In genomic region chr7:121436688-121437087, GRCh38 we compare ENCODE assay signal across 29 cellular contexts.
"Had no signal": no experiment of that assay in that cellular context is flagged by ENCODE, and none has a peak within 500 bp of the region (broad histone marks: within the 10 kb centered on the region; RNA-seq: fewer than 3 reads in every experiment).

No MANE protein-coding gene starts in this region.

- H3K27me3 Mint-ChIP-seq: activated naive CD4-positive, alpha-beta T cell treated with anti-CD3 and anti-CD28 coated beads, Interleukin-2, amount 10 ng/mL, durations not matched to agents 7 days and 5 days; activated naive CD8-positive, alpha-beta T cell treated with anti-CD3 and anti-CD28 coated beads, Interleukin-2, amount 10 ng/mL, durations not matched to agents 7 days and 5 days; effector memory CD8-positive, alpha-beta T cell; naive thymus-derived CD4-positive, alpha-beta T cell; stimulated activated naive CD8-positive, alpha-beta T cell treated with anti-CD3 and anti-CD28 coated beads, Interleukin-15, Interleukin-2, amounts not matched to agents 100 ng/mL and 50 ng/mL, for 24 hours had no signal

- H3K4me3 Mint-ChIP-seq: activated naive CD4-positive, alpha-beta T cell treated with anti-CD3 and anti-CD28 coated beads, Interleukin-2, amount 10 ng/mL, durations not matched to agents 7 days and 5 days; activated naive CD8-positive, alpha-beta T cell treated with anti-CD3 and anti-CD28 coated beads, Interleukin-2, amount 10 ng/mL, durations not matched to agents 7 days and 5 days; effector memory CD8-positive, alpha-beta T cell; stimulated activated effector memory CD8-positive, alpha-beta T cell treated with anti-CD3 and anti-CD28 coated beads, Interleukin-12 subunit alpha, Interleukin-12 subunit beta, amount 100 ng/mL, for 72 hours; stimulated activated naive CD8-positive, alpha-beta T cell treated with anti-CD3 and anti-CD28 coated beads, Interleukin-15, Interleukin-2, amounts not matched to agents 100 ng/mL and 50 ng/mL, for 24 hours had no signal

- H3K27ac Mint-ChIP-seq: activated naive CD4-positive, alpha-beta T cell treated with anti-CD3 and anti-CD28 coated beads, Interleukin-2, amount 10 ng/mL, durations not matched to agents 7 days and 5 days; activated naive CD8-positive, alpha-beta T cell treated with anti-CD3 and anti-CD28 coated beads, Interleukin-2, amount 10 ng/mL, durations not matched to agents 7 days and 5 days; effector memory CD8-positive, alpha-beta T cell; stimulated activated effector memory CD8-positive, alpha-beta T cell treated with anti-CD3 and anti-CD28 coated beads, Interleukin-12 subunit alpha, Interleukin-12 subunit beta, amount 100 ng/mL, for 72 hours; stimulated activated naive CD8-positive, alpha-beta T cell treated with anti-CD3 and anti-CD28 coated beads, Interleukin-15, Interleukin-2, amounts not matched to agents 100 ng/mL and 50 ng/mL, for 24 hours had no signal

- H3K36me3 Mint-ChIP-seq: stimulated activated effector memory CD8-positive, alpha-beta T cell treated with anti-CD3 and anti-CD28 coated beads, Interleukin-12 subunit alpha, Interleukin-12 subunit beta, amount 100 ng/mL, for 72 hours had no signal

- ATAC-seq: activated CD4-positive, CD25-positive, alpha-beta regulatory T cell treated with anti-CD3 and anti-CD28 coated beads, Interleukin-2, amount 50 U/mL, for 24 hours; effector memory CD8-positive, alpha-beta T cell; left cardiac atrium; naive thymus-derived CD4-positive, alpha-beta T cell; pancreas; sciatic nerve; stimulated activated effector memory CD8-positive, alpha-beta T cell treated with anti-CD3 and anti-CD28 coated beads, Interleukin-12 subunit alpha, Interleukin-12 subunit beta, amount 100 ng/mL, for 72 hours; upper lobe of right lung had no signal

- DNase-seq: activated CD4-positive, alpha-beta T cell treated with anti-CD3 and anti-CD28 coated beads for 48 hours; activated CD4-positive, alpha-beta T cell treated with anti-CD3 and anti-CD28 coated beads, Interleukin-2, amount 50 U/mL, for 48 hours; activated CD8-positive, alpha-beta memory T cell treated with anti-CD3 and anti-CD28 coated beads for 24 hours; activated gamma-delta T cell; activated naive CD4-positive, alpha-beta T cell treated with anti-CD3 and anti-CD28 coated beads, Interleukin-2, amount 10 ng/mL, durations not matched to agents 7 days and 5 days; activated naive CD8-positive, alpha-beta T cell treated with anti-CD3 and anti-CD28 coated beads, Interleukin-2, amount 10 ng/mL, durations not matched to agents 7 days and 5 days; brain microvascular endothelial cell; caudate nucleus; cortex of kidney; effector memory CD8-positive, alpha-beta T cell; foreskin melanocyte; left cardiac atrium; mammary epithelial cell; midbrain; naive thymus-derived CD4-positive, alpha-beta T cell; nucleus accumbens; pancreas; retina; stimulated activated CD4-positive, alpha-beta T cell treated with anti-CD3 and anti-CD28 coated beads, Interleukin-4, amount 100 ng/mL, for 24 hours; substantia nigra; upper lobe of right lung had no signal

- H3K4me3 ChIP-seq: esophagus muscularis mucosa, pancreas, prostate gland, skin epidermis, upper lobe of right lung had no signal

- H3K4me1 ChIP-seq: prostate gland had no signal

- H3K27me3 ChIP-seq: brain microvascular endothelial cell, esophagus muscularis mucosa, pancreas, upper lobe of right lung had no signal

- H3K36me3 ChIP-seq: brain microvascular endothelial cell, esophagus muscularis mucosa, pancreas, prostate gland, upper lobe of right lung had no signal

- H3K9me3 ChIP-seq: esophagus muscularis mucosa, pancreas, prostate gland, upper lobe of right lung had no signal

- H3K27ac ChIP-seq: brain microvascular endothelial cell, esophagus muscularis mucosa, prostate gland, skin epidermis, upper lobe of right lung, VCaP had no signal

- H3K9me3 Mint-ChIP-seq: effector memory CD8-positive, alpha-beta T cell; stimulated activated effector memory CD8-positive, alpha-beta T cell treated with anti-CD3 and anti-CD28 coated beads, Interleukin-12 subunit alpha, Interleukin-12 subunit beta, amount 100 ng/mL, for 72 hours had no signal
